Comparison of ENCODE assay signal across 34 cellular contexts in genomic region chr2:174184915-174185314, GRCh38.
"Had no signal": no experiment of that assay in that cellular context is flagged by ENCODE, and none has a peak within 500 bp of the region (broad histone marks: within the 10 kb centered on the region; RNA-seq: fewer than 3 reads in every experiment).

No MANE protein-coding gene starts in this region.

- H3K27me3 ChIP-seq: adrenal gland, body of pancreas, breast epithelium, MG63, SJCRH30 had no signal

- ATAC-seq: activated CD4-positive, alpha-beta T cell treated with anti-CD3 and anti-CD28 coated beads for 36 hours; activated CD4-positive, CD25-positive, alpha-beta regulatory T cell treated with anti-CD3 and anti-CD28 coated beads, Interleukin-2, amount 50 U/mL, for 24 hours; activated naive CD4-positive, alpha-beta T cell treated with anti-CD3 and anti-CD28 coated beads, Interleukin-2, amount 50 U/mL, for 72 hours; activated T-cell treated with anti-CD3 and anti-CD28 coated beads, Interleukin-2, amount 50 U/mL, for 4 hours; body of pancreas; Panc1; WTC11 had no signal

- FAIRE-seq: astrocyte, TTC549 had no signal

- H3K36me3 ChIP-seq: adrenal gland, breast epithelium had no signal

- H3K4me3 ChIP-seq: adrenal gland, body of pancreas, breast epithelium, MG63, SJCRH30, SK-N-MC had no signal

- DNase-seq: activated CD4-positive, alpha-beta memory T cell treated with anti-CD3 and anti-CD28 coated beads for 36 hours; activated CD4-positive, alpha-beta T cell treated with anti-CD3 and anti-CD28 coated beads for 36 hours; activated CD4-positive, alpha-beta T cell treated with anti-CD3 and anti-CD28 coated beads, Interleukin-2, amount 10 ng/mL, durations not matched to agents 7 days and 5 days; activated CD8-positive, alpha-beta memory T cell treated with anti-CD3 and anti-CD28 coated beads, Interleukin-2, amount 50 U/mL, for 4 hours; activated gamma-delta T cell treated with Interleukin-2 at 50 U/mL for 16 hours; activated naive CD4-positive, alpha-beta T cell treated with anti-CD3 and anti-CD28 coated beads for 36 hours; activated T-cell treated with anti-CD3 and anti-CD28 coated beads for 4 hours; activated T-cell treated with anti-CD3 and anti-CD28 coated beads, Interleukin-2, amount 50 U/mL, for 4 hours; adrenal gland; body of pancreas; Kasumi-1; MG63; NCI-H1048; NCI-H1105 treated with DMSO at 0.1 percent for 48 hours; NCI-H1436; NCI-H1694; NCI-H1930; NCI-H2081 treated with DMSO at 0.1 percent for 48 hours; NCI-H2171; NCI-H510A; NCI-H526; NCI-H748 treated with DMSO at 0.1 percent for 48 hours; NK-92 treated with Interleukin-12 subunit alpha and Interleukin-12 subunit beta, amount 100 ng/mL, for 24 hours; OCI-M1; SHP77; SJCRH30 had no signal

- H3K27ac ChIP-seq: adrenal gland, body of pancreas, breast epithelium, SJCRH30, SK-N-MC had no signal

- H3K4me1 ChIP-seq: adrenal gland, body of pancreas, SJCRH30 had no signal

- H3K9me3 ChIP-seq: adrenal gland, body of pancreas, breast epithelium, MG63, SJCRH30 had no signal
